In the genomic region with DNA sequence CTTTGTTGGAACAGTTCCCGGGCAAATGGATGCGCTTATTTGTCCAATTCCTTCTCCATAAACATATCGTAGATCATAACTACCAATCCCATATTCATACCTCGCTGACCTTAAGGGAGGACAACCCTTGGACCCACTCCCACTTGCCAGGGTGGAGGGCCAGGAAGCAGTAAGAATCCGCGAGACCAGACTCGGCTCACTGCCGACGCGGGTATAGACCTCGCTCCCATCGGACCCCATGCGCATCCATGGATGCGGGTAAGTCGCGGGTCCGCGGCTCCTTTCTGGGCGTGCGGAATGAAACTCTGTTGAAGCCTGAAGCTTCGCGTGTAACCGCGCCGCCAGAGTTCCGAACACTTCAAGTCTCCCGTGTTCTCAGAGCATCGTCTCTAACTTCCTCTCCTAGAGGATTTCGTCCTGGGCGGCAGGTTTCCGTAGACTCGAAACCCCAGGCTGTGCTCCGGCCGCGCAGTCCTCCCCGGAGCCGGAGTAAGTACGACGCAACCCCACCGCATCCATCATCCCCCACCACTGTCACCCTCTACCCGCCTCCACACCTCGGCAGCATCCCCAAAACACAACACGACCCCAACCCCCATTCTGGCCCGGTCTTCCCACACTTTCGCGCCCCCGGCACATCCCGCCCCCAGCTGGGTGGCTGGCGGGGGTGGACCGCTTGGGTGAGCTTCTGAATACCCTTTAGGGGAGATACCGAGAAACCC, we compare ENCODE assay signal across 1 cellular context.
TF ChIP-seq lines count a peak whose summit lies in the region.

No MANE protein-coding gene starts in this region.

TF ChIP-seq in H1, 55 proteins besides CTCF, POLR2A, EP300 and RAD21:
- peak; percentile 97 for TF ChIP-seq EZH2 (IDR thresholded peaks at IDR 0.05; ENCODE audit: low read depth, low read length, severe bottlenecking)
- no peak for TF ChIP-seq POLR2AphosphoS5 (IDR thresholded peaks at IDR 0.05; ENCODE audit: low read depth, low read length)
- TF ChIP-seq NRF1 (IDR thresholded peaks at IDR 0.05; ENCODE audit: low read depth, low read length) = no peak
- TF ChIP-seq RFX5 (IDR thresholded peaks at IDR 0.05; ENCODE audit: borderline replicate concordance, low read depth, low read length) = no peak
- TF ChIP-seq, protein P1, sequence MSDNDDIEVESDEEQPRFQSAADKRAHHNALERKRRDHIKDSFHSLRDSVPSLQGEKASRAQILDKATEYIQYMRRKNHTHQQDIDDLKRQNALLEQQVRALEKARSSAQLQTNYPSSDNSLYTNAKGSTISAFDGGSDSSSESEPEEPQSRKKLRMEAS (IDR thresholded peaks at IDR 0.05) = no peak
- TF ChIP-seq RNF2 (IDR thresholded peaks at IDR 0.05; ENCODE audit: borderline replicate concordance, low read depth, low read length, missing control alignments, poor library complexity, severe bottlenecking) = peak; percentile 85
- TF ChIP-seq YY1 (IDR thresholded peaks at IDR 0.05; ENCODE audit: low read depth, low read length) = no peak
- no peak for TF ChIP-seq CTBP2 (IDR thresholded peaks at IDR 0.05; ENCODE audit: borderline replicate concordance, insufficient read depth, insufficient read length, low read length)
- peak; percentile 97 for TF ChIP-seq SUZ12 (IDR thresholded peaks at IDR 0.05; ENCODE audit: low read length)
- TF ChIP-seq SIX5 (IDR thresholded peaks at IDR 0.05; ENCODE audit: low read depth, low read length) = no peak
- no peak for TF ChIP-seq HDAC2 (IDR thresholded peaks at IDR 0.05; ENCODE audit: borderline replicate concordance in 1 of 2, low read depth in 2 of 2, low read length in 2 of 2)
- no peak for TF ChIP-seq HDAC6 (IDR thresholded peaks at IDR 0.05; ENCODE audit: low read depth, low read length)
- 0 out of 2 replicates have a peak, but pooled peaks have one; percentile 25 for TF ChIP-seq RBBP5 (IDR thresholded peaks at IDR 0.05; ENCODE audit: borderline replicate concordance, low read depth, low read length)
- no peak for TF ChIP-seq ZNF274 (IDR thresholded peaks at IDR 0.05; ENCODE audit: borderline replicate concordance, extremely low read depth, low read length)
- no peak for TF ChIP-seq JUND (IDR thresholded peaks at IDR 0.05; ENCODE audit: low read length)
- TF ChIP-seq MAFK (IDR thresholded peaks at IDR 0.05; ENCODE audit: low read depth, low read length) = no peak
- TF ChIP-seq, protein P2, sequence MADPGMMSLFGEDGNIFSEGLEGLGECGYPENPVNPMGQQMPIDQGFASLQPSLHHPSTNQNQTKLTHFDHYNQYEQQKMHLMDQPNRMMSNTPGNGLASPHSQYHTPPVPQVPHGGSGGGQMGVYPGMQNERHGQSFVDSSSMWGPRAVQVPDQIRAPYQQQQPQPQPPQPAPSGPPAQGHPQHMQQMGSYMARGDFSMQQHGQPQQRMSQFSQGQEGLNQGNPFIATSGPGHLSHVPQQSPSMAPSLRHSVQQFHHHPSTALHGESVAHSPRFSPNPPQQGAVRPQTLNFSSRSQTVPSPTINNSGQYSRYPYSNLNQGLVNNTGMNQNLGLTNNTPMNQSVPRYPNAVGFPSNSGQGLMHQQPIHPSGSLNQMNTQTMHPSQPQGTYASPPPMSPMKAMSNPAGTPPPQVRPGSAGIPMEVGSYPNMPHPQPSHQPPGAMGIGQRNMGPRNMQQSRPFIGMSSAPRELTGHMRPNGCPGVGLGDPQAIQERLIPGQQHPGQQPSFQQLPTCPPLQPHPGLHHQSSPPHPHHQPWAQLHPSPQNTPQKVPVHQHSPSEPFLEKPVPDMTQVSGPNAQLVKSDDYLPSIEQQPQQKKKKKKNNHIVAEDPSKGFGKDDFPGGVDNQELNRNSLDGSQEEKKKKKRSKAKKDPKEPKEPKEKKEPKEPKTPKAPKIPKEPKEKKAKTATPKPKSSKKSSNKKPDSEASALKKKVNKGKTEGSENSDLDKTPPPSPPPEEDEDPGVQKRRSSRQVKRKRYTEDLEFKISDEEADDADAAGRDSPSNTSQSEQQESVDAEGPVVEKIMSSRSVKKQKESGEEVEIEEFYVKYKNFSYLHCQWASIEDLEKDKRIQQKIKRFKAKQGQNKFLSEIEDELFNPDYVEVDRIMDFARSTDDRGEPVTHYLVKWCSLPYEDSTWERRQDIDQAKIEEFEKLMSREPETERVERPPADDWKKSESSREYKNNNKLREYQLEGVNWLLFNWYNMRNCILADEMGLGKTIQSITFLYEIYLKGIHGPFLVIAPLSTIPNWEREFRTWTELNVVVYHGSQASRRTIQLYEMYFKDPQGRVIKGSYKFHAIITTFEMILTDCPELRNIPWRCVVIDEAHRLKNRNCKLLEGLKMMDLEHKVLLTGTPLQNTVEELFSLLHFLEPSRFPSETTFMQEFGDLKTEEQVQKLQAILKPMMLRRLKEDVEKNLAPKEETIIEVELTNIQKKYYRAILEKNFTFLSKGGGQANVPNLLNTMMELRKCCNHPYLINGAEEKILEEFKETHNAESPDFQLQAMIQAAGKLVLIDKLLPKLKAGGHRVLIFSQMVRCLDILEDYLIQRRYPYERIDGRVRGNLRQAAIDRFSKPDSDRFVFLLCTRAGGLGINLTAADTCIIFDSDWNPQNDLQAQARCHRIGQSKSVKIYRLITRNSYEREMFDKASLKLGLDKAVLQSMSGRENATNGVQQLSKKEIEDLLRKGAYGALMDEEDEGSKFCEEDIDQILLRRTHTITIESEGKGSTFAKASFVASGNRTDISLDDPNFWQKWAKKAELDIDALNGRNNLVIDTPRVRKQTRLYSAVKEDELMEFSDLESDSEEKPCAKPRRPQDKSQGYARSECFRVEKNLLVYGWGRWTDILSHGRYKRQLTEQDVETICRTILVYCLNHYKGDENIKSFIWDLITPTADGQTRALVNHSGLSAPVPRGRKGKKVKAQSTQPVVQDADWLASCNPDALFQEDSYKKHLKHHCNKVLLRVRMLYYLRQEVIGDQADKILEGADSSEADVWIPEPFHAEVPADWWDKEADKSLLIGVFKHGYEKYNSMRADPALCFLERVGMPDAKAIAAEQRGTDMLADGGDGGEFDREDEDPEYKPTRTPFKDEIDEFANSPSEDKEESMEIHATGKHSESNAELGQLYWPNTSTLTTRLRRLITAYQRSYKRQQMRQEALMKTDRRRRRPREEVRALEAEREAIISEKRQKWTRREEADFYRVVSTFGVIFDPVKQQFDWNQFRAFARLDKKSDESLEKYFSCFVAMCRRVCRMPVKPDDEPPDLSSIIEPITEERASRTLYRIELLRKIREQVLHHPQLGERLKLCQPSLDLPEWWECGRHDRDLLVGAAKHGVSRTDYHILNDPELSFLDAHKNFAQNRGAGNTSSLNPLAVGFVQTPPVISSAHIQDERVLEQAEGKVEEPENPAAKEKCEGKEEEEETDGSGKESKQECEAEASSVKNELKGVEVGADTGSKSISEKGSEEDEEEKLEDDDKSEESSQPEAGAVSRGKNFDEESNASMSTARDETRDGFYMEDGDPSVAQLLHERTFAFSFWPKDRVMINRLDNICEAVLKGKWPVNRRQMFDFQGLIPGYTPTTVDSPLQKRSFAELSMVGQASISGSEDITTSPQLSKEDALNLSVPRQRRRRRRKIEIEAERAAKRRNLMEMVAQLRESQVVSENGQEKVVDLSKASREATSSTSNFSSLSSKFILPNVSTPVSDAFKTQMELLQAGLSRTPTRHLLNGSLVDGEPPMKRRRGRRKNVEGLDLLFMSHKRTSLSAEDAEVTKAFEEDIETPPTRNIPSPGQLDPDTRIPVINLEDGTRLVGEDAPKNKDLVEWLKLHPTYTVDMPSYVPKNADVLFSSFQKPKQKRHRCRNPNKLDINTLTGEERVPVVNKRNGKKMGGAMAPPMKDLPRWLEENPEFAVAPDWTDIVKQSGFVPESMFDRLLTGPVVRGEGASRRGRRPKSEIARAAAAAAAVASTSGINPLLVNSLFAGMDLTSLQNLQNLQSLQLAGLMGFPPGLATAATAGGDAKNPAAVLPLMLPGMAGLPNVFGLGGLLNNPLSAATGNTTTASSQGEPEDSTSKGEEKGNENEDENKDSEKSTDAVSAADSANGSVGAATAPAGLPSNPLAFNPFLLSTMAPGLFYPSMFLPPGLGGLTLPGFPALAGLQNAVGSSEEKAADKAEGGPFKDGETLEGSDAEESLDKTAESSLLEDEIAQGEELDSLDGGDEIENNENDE (IDR thresholded peaks at IDR 0.05; ENCODE audit: insufficient replicate concordance, low read length) = no peak
- TF ChIP-seq GTF2F1 (IDR thresholded peaks at IDR 0.05; ENCODE audit: borderline replicate concordance, low read depth, low read length) = no peak
- TF ChIP-seq POU5F1 (IDR thresholded peaks at IDR 0.05; ENCODE audit: low read depth, low read length) = no peak
- no peak for TF ChIP-seq SRF (IDR thresholded peaks at IDR 0.05; ENCODE audit: low read depth, low read length)
- TF ChIP-seq, protein P3, sequence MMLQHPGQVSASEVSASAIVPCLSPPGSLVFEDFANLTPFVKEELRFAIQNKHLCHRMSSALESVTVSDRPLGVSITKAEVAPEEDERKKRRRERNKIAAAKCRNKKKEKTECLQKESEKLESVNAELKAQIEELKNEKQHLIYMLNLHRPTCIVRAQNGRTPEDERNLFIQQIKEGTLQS (IDR thresholded peaks at IDR 0.05; ENCODE audit: insufficient read depth, low read depth, low read length) = no peak
- no peak for TF ChIP-seq EGR1 (IDR thresholded peaks at IDR 0.05; ENCODE audit: borderline replicate concordance, low read depth, low read length)
- no peak for TF ChIP-seq FOSL1 (IDR thresholded peaks at IDR 0.05; ENCODE audit: insufficient read depth, low read depth, low read length)
- TF ChIP-seq CHD1 (IDR thresholded peaks at IDR 0.05; ENCODE audit: low read depth, low read length) = no peak
- no peak for TF ChIP-seq CREB1 (IDR thresholded peaks at IDR 0.05)
- TF ChIP-seq SP1 (IDR thresholded peaks at IDR 0.05; ENCODE audit: low read depth, low read length) = no peak
- TF ChIP-seq KDM5A (IDR thresholded peaks at IDR 0.05; ENCODE audit: low read length) = no peak
- no peak for TF ChIP-seq BRCA1 (IDR thresholded peaks at IDR 0.05; ENCODE audit: low read depth, low read length)
- TF ChIP-seq PHF8 (conservative IDR thresholded peaks at IDR 0.05; ENCODE audit: low read depth, low read length) = no peak
- TF ChIP-seq TCF12 (IDR thresholded peaks at IDR 0.05; ENCODE audit: low read depth, low read length) = no peak
- no peak for TF ChIP-seq TAF1 (IDR thresholded peaks at IDR 0.05; ENCODE audit: low read depth, low read length)
- no peak for TF ChIP-seq CBX8 (IDR thresholded peaks at IDR 0.05; ENCODE audit: borderline replicate concordance, low read depth, low read length)
- no peak for TF ChIP-seq SP4 (IDR thresholded peaks at IDR 0.05; ENCODE audit: low read length)
- TF ChIP-seq SP2 (IDR thresholded peaks at IDR 0.05; ENCODE audit: low read length) = no peak
- no peak for TF ChIP-seq CHD2 (IDR thresholded peaks at IDR 0.05; ENCODE audit: low read length)
- no peak for TF ChIP-seq CBX5 (IDR thresholded peaks at IDR 0.05; ENCODE audit: low read depth, low read length)
- TF ChIP-seq BCL11A (IDR thresholded peaks at IDR 0.05; ENCODE audit: low read depth in 2 of 2, low read length in 2 of 2) = no peak
- peak; percentile 71 for TF ChIP-seq KDM4A (IDR thresholded peaks at IDR 0.05; ENCODE audit: low read depth, low read length, severe bottlenecking)
- TF ChIP-seq JUN (IDR thresholded peaks at IDR 0.05; ENCODE audit: low read depth, low read length) = no peak
